Comparison of ENCODE assay signal across 32 cellular contexts in genomic region chr2:48039209-48039990, GRCh38.
"Had no signal": no experiment of that assay in that cellular context is flagged by ENCODE, and none has a peak within 500 bp of the region (broad histone marks: within the 10 kb centered on the region; RNA-seq: fewer than 3 reads in every experiment).

No MANE protein-coding gene starts in this region.

- ATAC-seq: activated naive CD8-positive, alpha-beta T cell treated with anti-CD3 and anti-CD28 coated beads, Interleukin-2, amount 50 U/mL, for 24 hours; activated T-cell treated with anti-CD3 and anti-CD28 coated beads, Interleukin-2, amount 50 U/mL, for 72 hours; body of pancreas; effector memory CD8-positive, alpha-beta T cell; gastroesophageal sphincter; heart right ventricle; T-helper 17 cell had no signal

- H3K9me3 ChIP-seq: adrenal gland, body of pancreas had no signal

- H2AFZ ChIP-seq: hepatocyte had no signal

- H3K4me3 Mint-ChIP-seq: activated naive CD8-positive, alpha-beta T cell treated with anti-CD3 and anti-CD28 coated beads for 36 hours; activated naive CD8-positive, alpha-beta T cell treated with anti-CD3 and anti-CD28 coated beads, Interleukin-2, amount 50 U/mL, for 24 hours; activated T-cell treated with anti-CD3 and anti-CD28 coated beads, Interleukin-2, amount 50 U/mL, for 24 hours; effector memory CD8-positive, alpha-beta T cell; T-helper 17 cell; T-helper 2 cell treated with Interferon-gamma antibody and Interleukin-4, amounts not matched to agents 5 μg/mL and 100 μg/mL, for 36 hours had no signal

- H3K4me1 Mint-ChIP-seq: T-helper 17 cell had no signal

- DNase-seq: activated CD4-positive, alpha-beta T cell treated with anti-CD3 and anti-CD28 coated beads for 1 hour; activated CD4-positive, alpha-beta T cell treated with anti-CD3 and anti-CD28 coated beads for 4 hours; activated CD4-positive, alpha-beta T cell treated with anti-CD3 and anti-CD28 coated beads, Interleukin-2, amount 50 U/mL, for 1 hour; activated CD4-positive, alpha-beta T cell treated with anti-CD3 and anti-CD28 coated beads, Interleukin-2, amount 50 U/mL, for 48 hours; activated CD8-positive, alpha-beta memory T cell treated with anti-CD3 and anti-CD28 coated beads, Interleukin-2, amount 50 U/mL, for 48 hours; activated gamma-delta T cell; activated naive CD4-positive, alpha-beta T cell; activated naive CD4-positive, alpha-beta T cell treated with anti-CD3 and anti-CD28 coated beads, Interleukin-2, amount 50 U/mL, for 16 hours; activated naive CD8-positive, alpha-beta T cell treated with anti-CD3 and anti-CD28 coated beads for 36 hours; activated naive CD8-positive, alpha-beta T cell treated with anti-CD3 and anti-CD28 coated beads, Interleukin-2, amount 50 U/mL, for 24 hours; activated T-cell treated with anti-CD3 and anti-CD28 coated beads for 4 hours; activated T-cell treated with anti-CD3 and anti-CD28 coated beads, Interleukin-2, amount 50 U/mL, for 24 hours; activated T-cell treated with anti-CD3 and anti-CD28 coated beads, Interleukin-2, amount 50 U/mL, for 72 hours; adrenal gland; amygdala; aorta; body of pancreas; caudate nucleus; cortex of kidney; dermis blood vessel endothelial cell; effector CD4-positive, alpha-beta T cell; effector memory CD8-positive, alpha-beta T cell; esophagus squamous epithelium; foreskin melanocyte; heart right ventricle; T-helper 1 cell; T-helper 17 cell; T1000 had no signal

- H3K4me1 ChIP-seq: adrenal gland, body of pancreas, esophagus squamous epithelium, gastroesophageal sphincter had no signal

- H3K4me2 ChIP-seq: hepatocyte had no signal

- H3K36me3 ChIP-seq: adrenal gland, esophagus squamous epithelium, gastroesophageal sphincter, heart right ventricle had no signal

- H3K79me2 ChIP-seq: hepatocyte had no signal

- H3K4me3 ChIP-seq: adrenal gland, body of pancreas, esophagus squamous epithelium, gastroesophageal sphincter, heart right ventricle, hepatocyte had no signal

- H3K27me3 ChIP-seq: adrenal gland, body of pancreas, esophagus squamous epithelium, gastroesophageal sphincter, hepatocyte had no signal

- H3K27ac Mint-ChIP-seq: activated naive CD8-positive, alpha-beta T cell treated with anti-CD3 and anti-CD28 coated beads for 36 hours; activated naive CD8-positive, alpha-beta T cell treated with anti-CD3 and anti-CD28 coated beads, Interleukin-2, amount 50 U/mL, for 24 hours; activated T-cell treated with anti-CD3 and anti-CD28 coated beads, Interleukin-2, amount 50 U/mL, for 24 hours; activated T-cell treated with anti-CD3 and anti-CD28 coated beads, Interleukin-2, amount 50 U/mL, for 72 hours; effector memory CD8-positive, alpha-beta T cell; T-helper 17 cell; T-helper 2 cell treated with Interferon-gamma antibody and Interleukin-4, amounts not matched to agents 5 μg/mL and 100 μg/mL, for 36 hours had no signal

- H3K27ac ChIP-seq: adrenal gland, body of pancreas, epithelial cell of prostate, esophagus squamous epithelium, gastroesophageal sphincter, heart right ventricle, hepatocyte had no signal
